ENCODE assay signal across 2 cellular contexts in the genomic region with DNA sequence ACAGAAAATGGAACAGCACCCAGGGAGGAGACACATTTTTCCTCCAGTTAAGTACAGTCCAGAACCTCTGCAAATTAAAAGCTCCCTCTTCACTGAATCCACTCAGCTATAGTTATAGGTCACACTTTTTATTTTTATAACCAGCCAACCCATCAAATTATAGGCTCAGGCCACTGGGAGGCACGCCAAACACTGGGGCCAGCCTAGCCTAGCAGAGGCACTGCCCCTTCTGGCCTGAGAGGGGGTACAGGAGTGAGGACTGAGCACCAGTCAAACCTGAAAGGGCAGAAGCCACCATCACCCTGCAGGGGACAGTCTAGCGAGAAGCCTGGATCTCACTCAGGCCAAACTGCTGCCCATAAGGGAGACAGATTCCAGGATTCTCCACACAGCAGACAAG.
A peak's percentile ranks its signal among the peaks of the same experiment; 100 is the strongest.
TF ChIP-seq lines count a peak whose summit lies in the region.

No MANE protein-coding gene starts in this region.

TF ChIP-seq in A549, 52 proteins besides CTCF, POLR2A, EP300 and RAD21:
- TF ChIP-seq EHF (CRISPR knock-in tag; IDR thresholded peaks at IDR 0.05) (no peak), KDM1A (IDR thresholded peaks at IDR 0.05; ENCODE audit: low read depth) (no peak), PHF8 (IDR thresholded peaks at IDR 0.05; ENCODE audit: borderline replicate concordance, low read depth) (no peak), KDM5A (IDR thresholded peaks at IDR 0.05) (no peak), ZFP36 (IDR thresholded peaks at IDR 0.05; ENCODE audit: borderline replicate concordance, partially characterized antibody) (no peak), HOXA7 (CRISPR knock-in tag; IDR thresholded peaks at IDR 0.05) (no peak), MAZ (IDR thresholded peaks at IDR 0.05; ENCODE audit: borderline replicate concordance, low read depth, low read length) (no peak), MAFK (IDR thresholded peaks at IDR 0.05; ENCODE audit: partially characterized antibody) (no peak), FOSL2 (IDR thresholded peaks at IDR 0.05) (no peak), FOSL2 (CRISPR knock-in tag; IDR thresholded peaks at IDR 0.05) (no peak), RFX5 (IDR thresholded peaks at IDR 0.05) (no peak), ZNF302 (CRISPR knock-in tag; IDR thresholded peaks at IDR 0.05) (no peak), RNF2 (IDR thresholded peaks at IDR 0.05; ENCODE audit: borderline replicate concordance, low read depth) (no peak), EHMT2 (IDR thresholded peaks at IDR 0.05; ENCODE audit: low read depth) (no peak)
- TF ChIP-seq, protein P1, sequence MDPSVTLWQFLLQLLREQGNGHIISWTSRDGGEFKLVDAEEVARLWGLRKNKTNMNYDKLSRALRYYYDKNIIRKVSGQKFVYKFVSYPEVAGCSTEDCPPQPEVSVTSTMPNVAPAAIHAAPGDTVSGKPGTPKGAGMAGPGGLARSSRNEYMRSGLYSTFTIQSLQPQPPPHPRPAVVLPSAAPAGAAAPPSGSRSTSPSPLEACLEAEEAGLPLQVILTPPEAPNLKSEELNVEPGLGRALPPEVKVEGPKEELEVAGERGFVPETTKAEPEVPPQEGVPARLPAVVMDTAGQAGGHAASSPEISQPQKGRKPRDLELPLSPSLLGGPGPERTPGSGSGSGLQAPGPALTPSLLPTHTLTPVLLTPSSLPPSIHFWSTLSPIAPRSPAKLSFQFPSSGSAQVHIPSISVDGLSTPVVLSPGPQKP (IDR thresholded peaks at IDR 0.05; ENCODE audit: low read depth, low read length) = no peak
- TF ChIP-seq, protein P2, sequence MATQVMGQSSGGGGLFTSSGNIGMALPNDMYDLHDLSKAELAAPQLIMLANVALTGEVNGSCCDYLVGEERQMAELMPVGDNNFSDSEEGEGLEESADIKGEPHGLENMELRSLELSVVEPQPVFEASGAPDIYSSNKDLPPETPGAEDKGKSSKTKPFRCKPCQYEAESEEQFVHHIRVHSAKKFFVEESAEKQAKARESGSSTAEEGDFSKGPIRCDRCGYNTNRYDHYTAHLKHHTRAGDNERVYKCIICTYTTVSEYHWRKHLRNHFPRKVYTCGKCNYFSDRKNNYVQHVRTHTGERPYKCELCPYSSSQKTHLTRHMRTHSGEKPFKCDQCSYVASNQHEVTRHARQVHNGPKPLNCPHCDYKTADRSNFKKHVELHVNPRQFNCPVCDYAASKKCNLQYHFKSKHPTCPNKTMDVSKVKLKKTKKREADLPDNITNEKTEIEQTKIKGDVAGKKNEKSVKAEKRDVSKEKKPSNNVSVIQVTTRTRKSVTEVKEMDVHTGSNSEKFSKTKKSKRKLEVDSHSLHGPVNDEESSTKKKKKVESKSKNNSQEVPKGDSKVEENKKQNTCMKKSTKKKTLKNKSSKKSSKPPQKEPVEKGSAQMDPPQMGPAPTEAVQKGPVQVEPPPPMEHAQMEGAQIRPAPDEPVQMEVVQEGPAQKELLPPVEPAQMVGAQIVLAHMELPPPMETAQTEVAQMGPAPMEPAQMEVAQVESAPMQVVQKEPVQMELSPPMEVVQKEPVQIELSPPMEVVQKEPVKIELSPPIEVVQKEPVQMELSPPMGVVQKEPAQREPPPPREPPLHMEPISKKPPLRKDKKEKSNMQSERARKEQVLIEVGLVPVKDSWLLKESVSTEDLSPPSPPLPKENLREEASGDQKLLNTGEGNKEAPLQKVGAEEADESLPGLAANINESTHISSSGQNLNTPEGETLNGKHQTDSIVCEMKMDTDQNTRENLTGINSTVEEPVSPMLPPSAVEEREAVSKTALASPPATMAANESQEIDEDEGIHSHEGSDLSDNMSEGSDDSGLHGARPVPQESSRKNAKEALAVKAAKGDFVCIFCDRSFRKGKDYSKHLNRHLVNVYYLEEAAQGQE (IDR thresholded peaks at IDR 0.05) = no peak
- TF ChIP-seq, protein P3, sequence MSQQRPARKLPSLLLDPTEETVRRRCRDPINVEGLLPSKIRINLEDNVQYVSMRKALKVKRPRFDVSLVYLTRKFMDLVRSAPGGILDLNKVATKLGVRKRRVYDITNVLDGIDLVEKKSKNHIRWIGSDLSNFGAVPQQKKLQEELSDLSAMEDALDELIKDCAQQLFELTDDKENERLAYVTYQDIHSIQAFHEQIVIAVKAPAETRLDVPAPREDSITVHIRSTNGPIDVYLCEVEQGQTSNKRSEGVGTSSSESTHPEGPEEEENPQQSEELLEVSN (IDR thresholded peaks at IDR 0.05; ENCODE audit: borderline replicate concordance, low read depth) = no peak

TF ChIP-seq in GM23338, 12 proteins besides CTCF, POLR2A, EP300 and RAD21:
- no peak for TF ChIP-seq STAT1 (IDR thresholded peaks at IDR 0.05; ENCODE audit: unreplicated experiment)
- TF ChIP-seq, protein P4, sequence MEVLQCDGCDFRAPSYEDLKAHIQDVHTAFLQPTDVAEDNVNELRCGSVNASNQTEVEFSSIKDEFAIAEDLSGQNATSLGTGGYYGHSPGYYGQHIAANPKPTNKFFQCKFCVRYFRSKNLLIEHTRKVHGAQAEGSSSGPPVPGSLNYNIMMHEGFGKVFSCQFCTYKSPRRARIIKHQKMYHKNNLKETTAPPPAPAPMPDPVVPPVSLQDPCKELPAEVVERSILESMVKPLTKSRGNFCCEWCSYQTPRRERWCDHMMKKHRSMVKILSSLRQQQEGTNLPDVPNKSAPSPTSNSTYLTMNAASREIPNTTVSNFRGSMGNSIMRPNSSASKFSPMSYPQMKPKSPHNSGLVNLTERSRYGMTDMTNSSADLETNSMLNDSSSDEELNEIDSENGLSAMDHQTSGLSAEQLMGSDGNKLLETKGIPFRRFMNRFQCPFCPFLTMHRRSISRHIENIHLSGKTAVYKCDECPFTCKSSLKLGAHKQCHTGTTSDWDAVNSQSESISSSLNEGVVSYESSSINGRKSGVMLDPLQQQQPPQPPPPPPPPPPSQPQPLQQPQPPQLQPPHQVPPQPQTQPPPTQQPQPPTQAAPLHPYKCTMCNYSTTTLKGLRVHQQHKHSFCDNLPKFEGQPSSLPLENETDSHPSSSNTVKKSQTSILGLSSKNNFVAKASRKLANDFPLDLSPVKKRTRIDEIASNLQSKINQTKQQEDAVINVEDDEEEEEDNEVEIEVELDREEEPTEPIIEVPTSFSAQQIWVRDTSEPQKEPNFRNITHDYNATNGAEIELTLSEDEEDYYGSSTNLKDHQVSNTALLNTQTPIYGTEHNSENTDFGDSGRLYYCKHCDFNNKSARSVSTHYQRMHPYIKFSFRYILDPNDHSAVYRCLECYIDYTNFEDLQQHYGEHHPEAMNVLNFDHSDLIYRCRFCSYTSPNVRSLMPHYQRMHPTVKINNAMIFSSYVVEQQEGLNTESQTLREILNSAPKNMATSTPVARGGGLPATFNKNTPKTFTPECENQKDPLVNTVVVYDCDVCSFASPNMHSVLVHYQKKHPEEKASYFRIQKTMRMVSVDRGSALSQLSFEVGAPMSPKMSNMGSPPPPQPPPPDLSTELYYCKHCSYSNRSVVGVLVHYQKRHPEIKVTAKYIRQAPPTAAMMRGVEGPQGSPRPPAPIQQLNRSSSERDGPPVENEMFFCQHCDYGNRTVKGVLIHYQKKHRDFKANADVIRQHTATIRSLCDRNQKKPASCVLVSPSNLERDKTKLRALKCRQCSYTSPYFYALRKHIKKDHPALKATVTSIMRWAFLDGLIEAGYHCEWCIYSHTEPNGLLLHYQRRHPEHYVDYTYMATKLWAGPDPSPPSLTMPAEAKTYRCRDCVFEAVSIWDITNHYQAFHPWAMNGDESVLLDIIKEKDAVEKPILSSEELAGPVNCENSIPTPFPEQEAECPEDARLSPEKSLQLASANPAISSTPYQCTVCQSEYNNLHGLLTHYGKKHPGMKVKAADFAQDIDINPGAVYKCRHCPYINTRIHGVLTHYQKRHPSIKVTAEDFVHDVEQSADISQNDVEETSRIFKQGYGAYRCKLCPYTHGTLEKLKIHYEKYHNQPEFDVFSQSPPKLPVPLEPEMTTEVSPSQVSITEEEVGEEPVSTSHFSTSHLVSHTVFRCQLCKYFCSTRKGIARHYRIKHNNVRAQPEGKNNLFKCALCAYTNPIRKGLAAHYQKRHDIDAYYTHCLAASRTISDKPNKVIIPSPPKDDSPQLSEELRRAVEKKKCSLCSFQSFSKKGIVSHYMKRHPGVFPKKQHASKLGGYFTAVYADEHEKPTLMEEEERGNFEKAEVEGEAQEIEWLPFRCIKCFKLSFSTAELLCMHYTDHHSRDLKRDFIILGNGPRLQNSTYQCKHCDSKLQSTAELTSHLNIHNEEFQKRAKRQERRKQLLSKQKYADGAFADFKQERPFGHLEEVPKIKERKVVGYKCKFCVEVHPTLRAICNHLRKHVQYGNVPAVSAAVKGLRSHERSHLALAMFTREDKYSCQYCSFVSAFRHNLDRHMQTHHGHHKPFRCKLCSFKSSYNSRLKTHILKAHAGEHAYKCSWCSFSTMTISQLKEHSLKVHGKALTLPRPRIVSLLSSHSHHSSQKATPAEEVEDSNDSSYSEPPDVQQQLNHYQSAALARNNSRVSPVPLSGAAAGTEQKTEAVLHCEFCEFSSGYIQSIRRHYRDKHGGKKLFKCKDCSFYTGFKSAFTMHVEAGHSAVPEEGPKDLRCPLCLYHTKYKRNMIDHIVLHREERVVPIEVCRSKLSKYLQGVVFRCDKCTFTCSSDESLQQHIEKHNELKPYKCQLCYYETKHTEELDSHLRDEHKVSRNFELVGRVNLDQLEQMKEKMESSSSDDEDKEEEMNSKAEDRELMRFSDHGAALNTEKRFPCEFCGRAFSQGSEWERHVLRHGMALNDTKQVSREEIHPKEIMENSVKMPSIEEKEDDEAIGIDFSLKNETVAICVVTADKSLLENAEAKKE (CRISPR knock-in tag; IDR thresholded peaks at IDR 0.05) = 0 out of 2 replicates have a peak, but pooled peaks have one; percentile 23
- no peak for TF ChIP-seq ZNF114 (CRISPR knock-in tag; IDR thresholded peaks at IDR 0.05)
